8 cellular contexts compared by ENCODE assay signal in genomic region chr6:27871919-27872633, GRCh38. TPM values are rescaled to one million over a fixed set of nuclear protein-coding genes. Genes with fewer than 3 reads are reported as not detected.
DNase-seq lines count a peak whose midpoint lies in the region; ATAC-seq and TF ChIP-seq lines count a peak whose summit lies in the region.

No MANE protein-coding gene starts in this region.

- no peaks in the 10 kb centered on the region for H3K27me3 Mint-ChIP-seq in chondrocyte (ENCODE audit: low read depth)

- peaks cover 28% of the 10 kb centered on the region for H3K4me1 Mint-ChIP-seq in chondrocyte (ENCODE audit: low read depth)

- peak; percentile 50 for ATAC-seq in HG02970 (IDR thresholded peaks at IDR 0.05; ENCODE audit: low FRiP score, unreplicated experiment)

- H3K4me3 Mint-ChIP-seq in chondrocyte (ENCODE audit: unreplicated experiment): peak overlapping the region; percentile 79

- H3K27ac Mint-ChIP-seq in chondrocyte (ENCODE audit: unreplicated experiment): peak overlapping the region; percentile 91

- no peaks in the 10 kb centered on the region for H3K9me3 Mint-ChIP-seq in chondrocyte (ENCODE audit: low read depth)

- TF ChIP-seq CTCF in chondrocyte (IDR thresholded peaks at IDR 0.05): peak; percentile 64

- DNase-seq in DMS 273 (lab: John Stamatoyannopoulos, UW; ENCODE audit: unreplicated experiment) (peak; percentile 48), DMS 273 treated with DMSO at 0.1 percent for 48 hours (lab: John Stamatoyannopoulos, UW) (no peak), NCI-H2029 treated with DMSO at 0.1 percent for 48 hours (lab: John Stamatoyannopoulos, UW) (peak; percentile 87), chondrocyte (ENCODE audit: low spot score) (no peak), kidney tubule cell (ENCODE audit: low spot score) (peak; percentile 93)
- DNase-seq in activated CD4-positive, CD25-positive, alpha-beta regulatory T cell treated with anti-CD3 and anti-CD28 coated beads, Interleukin-2, amount 50 U/mL, for 16 hours (ENCODE audit: low read depth, low spot score): peak; percentile 72
- DNase-seq in stimulated activated CD4-positive, alpha-beta T cell treated with anti-CD3 and anti-CD28 coated beads, Interleukin-4, amount 100 ng/mL, for 1 hour: peak; percentile 60

- no peaks in the 10 kb centered on the region for H3K36me3 Mint-ChIP-seq in chondrocyte (ENCODE audit: low read depth)

RNA-seq across cellular contexts. Expression of gene OR2B2, which starts 40.1 kb away (rescaled TPM):
- total RNA-seq in chondrocyte: not detected in 3 replicates

Comparison
In these comparisons a context has a peak if more than half of its experiments do, and no peak if none do; other contexts are left out.
1. DNase-seq: peak in DMS 273 (single experiment), NCI-H2029 treated with DMSO at 0.1 percent for 48 hours (single experiment), activated CD4-positive, CD25-positive, alpha-beta regulatory T cell treated with anti-CD3 and anti-CD28 coated beads, Interleukin-2, amount 50 U/mL, for 16 hours (single experiment), kidney tubule cell (single experiment) and stimulated activated CD4-positive, alpha-beta T cell treated with anti-CD3 and anti-CD28 coated beads, Interleukin-4, amount 100 ng/mL, for 1 hour (single experiment); none in DMS 273 treated with DMSO at 0.1 percent for 48 hours (single experiment) and chondrocyte (single experiment).